1 cellular context compared by ENCODE assay signal in the genomic region with DNA sequence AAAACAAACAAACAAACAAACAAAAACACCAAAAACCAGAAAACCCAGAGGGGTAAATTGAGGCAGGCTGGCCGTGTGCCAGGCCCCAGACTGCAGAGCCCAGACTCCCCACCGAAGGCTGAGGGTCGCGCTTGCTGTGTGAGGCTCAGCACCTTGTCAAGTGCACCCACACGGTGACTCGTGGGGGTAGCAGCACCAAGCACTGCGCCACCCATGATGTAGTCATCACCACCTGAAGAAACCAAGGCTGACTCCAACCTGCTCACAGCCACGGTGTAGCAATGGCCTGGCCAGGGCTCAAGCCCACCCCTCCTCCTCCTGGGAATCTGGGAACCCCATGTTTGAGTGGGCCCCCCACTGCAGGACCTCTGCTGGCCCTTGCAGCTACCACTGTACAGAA.
TF ChIP-seq lines count a peak whose summit lies in the region.

No MANE protein-coding gene starts in this region.

TF ChIP-seq in H1, 55 proteins besides CTCF, POLR2A, EP300 and RAD21:
- TF ChIP-seq HDAC2 (IDR thresholded peaks at IDR 0.05; ENCODE audit: borderline replicate concordance in 1 of 2, low read depth in 2 of 2, low read length in 2 of 2): no peak
- no peak for TF ChIP-seq CEBPB (IDR thresholded peaks at IDR 0.05; ENCODE audit: low read depth, low read length)
- TF ChIP-seq CHD2 (IDR thresholded peaks at IDR 0.05; ENCODE audit: low read length): no peak
- TF ChIP-seq, protein P1, sequence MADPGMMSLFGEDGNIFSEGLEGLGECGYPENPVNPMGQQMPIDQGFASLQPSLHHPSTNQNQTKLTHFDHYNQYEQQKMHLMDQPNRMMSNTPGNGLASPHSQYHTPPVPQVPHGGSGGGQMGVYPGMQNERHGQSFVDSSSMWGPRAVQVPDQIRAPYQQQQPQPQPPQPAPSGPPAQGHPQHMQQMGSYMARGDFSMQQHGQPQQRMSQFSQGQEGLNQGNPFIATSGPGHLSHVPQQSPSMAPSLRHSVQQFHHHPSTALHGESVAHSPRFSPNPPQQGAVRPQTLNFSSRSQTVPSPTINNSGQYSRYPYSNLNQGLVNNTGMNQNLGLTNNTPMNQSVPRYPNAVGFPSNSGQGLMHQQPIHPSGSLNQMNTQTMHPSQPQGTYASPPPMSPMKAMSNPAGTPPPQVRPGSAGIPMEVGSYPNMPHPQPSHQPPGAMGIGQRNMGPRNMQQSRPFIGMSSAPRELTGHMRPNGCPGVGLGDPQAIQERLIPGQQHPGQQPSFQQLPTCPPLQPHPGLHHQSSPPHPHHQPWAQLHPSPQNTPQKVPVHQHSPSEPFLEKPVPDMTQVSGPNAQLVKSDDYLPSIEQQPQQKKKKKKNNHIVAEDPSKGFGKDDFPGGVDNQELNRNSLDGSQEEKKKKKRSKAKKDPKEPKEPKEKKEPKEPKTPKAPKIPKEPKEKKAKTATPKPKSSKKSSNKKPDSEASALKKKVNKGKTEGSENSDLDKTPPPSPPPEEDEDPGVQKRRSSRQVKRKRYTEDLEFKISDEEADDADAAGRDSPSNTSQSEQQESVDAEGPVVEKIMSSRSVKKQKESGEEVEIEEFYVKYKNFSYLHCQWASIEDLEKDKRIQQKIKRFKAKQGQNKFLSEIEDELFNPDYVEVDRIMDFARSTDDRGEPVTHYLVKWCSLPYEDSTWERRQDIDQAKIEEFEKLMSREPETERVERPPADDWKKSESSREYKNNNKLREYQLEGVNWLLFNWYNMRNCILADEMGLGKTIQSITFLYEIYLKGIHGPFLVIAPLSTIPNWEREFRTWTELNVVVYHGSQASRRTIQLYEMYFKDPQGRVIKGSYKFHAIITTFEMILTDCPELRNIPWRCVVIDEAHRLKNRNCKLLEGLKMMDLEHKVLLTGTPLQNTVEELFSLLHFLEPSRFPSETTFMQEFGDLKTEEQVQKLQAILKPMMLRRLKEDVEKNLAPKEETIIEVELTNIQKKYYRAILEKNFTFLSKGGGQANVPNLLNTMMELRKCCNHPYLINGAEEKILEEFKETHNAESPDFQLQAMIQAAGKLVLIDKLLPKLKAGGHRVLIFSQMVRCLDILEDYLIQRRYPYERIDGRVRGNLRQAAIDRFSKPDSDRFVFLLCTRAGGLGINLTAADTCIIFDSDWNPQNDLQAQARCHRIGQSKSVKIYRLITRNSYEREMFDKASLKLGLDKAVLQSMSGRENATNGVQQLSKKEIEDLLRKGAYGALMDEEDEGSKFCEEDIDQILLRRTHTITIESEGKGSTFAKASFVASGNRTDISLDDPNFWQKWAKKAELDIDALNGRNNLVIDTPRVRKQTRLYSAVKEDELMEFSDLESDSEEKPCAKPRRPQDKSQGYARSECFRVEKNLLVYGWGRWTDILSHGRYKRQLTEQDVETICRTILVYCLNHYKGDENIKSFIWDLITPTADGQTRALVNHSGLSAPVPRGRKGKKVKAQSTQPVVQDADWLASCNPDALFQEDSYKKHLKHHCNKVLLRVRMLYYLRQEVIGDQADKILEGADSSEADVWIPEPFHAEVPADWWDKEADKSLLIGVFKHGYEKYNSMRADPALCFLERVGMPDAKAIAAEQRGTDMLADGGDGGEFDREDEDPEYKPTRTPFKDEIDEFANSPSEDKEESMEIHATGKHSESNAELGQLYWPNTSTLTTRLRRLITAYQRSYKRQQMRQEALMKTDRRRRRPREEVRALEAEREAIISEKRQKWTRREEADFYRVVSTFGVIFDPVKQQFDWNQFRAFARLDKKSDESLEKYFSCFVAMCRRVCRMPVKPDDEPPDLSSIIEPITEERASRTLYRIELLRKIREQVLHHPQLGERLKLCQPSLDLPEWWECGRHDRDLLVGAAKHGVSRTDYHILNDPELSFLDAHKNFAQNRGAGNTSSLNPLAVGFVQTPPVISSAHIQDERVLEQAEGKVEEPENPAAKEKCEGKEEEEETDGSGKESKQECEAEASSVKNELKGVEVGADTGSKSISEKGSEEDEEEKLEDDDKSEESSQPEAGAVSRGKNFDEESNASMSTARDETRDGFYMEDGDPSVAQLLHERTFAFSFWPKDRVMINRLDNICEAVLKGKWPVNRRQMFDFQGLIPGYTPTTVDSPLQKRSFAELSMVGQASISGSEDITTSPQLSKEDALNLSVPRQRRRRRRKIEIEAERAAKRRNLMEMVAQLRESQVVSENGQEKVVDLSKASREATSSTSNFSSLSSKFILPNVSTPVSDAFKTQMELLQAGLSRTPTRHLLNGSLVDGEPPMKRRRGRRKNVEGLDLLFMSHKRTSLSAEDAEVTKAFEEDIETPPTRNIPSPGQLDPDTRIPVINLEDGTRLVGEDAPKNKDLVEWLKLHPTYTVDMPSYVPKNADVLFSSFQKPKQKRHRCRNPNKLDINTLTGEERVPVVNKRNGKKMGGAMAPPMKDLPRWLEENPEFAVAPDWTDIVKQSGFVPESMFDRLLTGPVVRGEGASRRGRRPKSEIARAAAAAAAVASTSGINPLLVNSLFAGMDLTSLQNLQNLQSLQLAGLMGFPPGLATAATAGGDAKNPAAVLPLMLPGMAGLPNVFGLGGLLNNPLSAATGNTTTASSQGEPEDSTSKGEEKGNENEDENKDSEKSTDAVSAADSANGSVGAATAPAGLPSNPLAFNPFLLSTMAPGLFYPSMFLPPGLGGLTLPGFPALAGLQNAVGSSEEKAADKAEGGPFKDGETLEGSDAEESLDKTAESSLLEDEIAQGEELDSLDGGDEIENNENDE (IDR thresholded peaks at IDR 0.05; ENCODE audit: insufficient replicate concordance, low read length): no peak
- no peak for TF ChIP-seq TAF7 (optimal IDR thresholded peaks at IDR 0.05; ENCODE audit: borderline replicate concordance, low read depth, low read length)
- TF ChIP-seq TCF12 (IDR thresholded peaks at IDR 0.05; ENCODE audit: low read depth, low read length): no peak
- no peak for TF ChIP-seq ZNF274 (IDR thresholded peaks at IDR 0.05; ENCODE audit: borderline replicate concordance, extremely low read depth, low read length)
